ENCODE assay signal across 23 cellular contexts in the genomic region with DNA sequence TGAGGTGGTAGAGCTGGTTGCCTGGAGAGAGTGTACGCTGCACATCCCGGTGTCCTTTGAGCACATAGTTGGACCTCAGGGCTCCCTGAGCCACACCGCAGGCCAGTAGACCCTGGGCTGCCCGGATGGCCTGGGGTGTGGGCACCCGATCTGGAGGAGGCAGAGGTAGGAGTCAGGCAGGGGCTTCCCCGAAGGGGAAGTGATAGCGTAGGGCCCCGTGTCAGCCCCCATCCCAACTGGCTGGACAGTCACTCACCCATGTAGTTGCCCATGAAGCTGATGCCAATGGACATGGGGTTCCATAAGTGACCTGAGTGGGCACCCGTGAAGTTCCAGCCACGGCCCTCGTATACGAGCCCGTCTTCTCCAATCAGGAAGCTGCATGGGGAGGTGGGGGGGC. TPM values are rescaled to one million over a fixed set of nuclear protein-coding genes. Genes with fewer than 3 reads are reported as not detected.
"Had no signal": no experiment of that assay in that cellular context is flagged by ENCODE, and none has a peak within 500 bp of the region (broad histone marks: within the 10 kb centered on the region; RNA-seq: fewer than 3 reads in every experiment).

No MANE protein-coding gene starts in this region.

- H3K9me3 ChIP-seq: ascending aorta, body of pancreas had no signal

- H3K9me3 Mint-ChIP-seq: activated naive CD4-positive, alpha-beta T cell treated with anti-CD3 and anti-CD28 coated beads, Interleukin-2, amount 50 U/mL, for 72 hours; activated naive CD8-positive, alpha-beta T cell treated with anti-CD3 and anti-CD28 coated beads, Interleukin-2, amount 50 U/mL, for 24 hours; T-helper 1 cell treated with Interleukin-12 subunit alpha and Interleukin-12 subunit beta and Interleukin-4 antibody, amounts not matched to agents 30 μg/mL and 1 μg/mL, for 36 hours had no signal

- DNase-seq: activated CD4-positive, alpha-beta T cell treated with anti-CD3 and anti-CD28 coated beads for 4 hours; activated CD8-positive, alpha-beta memory T cell treated with anti-CD3 and anti-CD28 coated beads, Interleukin-2, amount 50 U/mL, for 48 hours; activated CD8-positive, alpha-beta T cell treated with anti-CD3 and anti-CD28 coated beads, Interleukin-2, amount 10 ng/mL, durations not matched to agents 7 days and 5 days; activated naive CD4-positive, alpha-beta T cell treated with Interleukin-2 at 50 U/mL for 16 hours; activated naive CD8-positive, alpha-beta T cell treated with anti-CD3 and anti-CD28 coated beads, Interleukin-2, amount 50 U/mL, for 24 hours; activated T-cell treated with anti-CD3 and anti-CD28 coated beads, Interleukin-2, amount 50 U/mL, for 1 hour; amniotic stem cell; body of pancreas; central memory CD4-positive, alpha-beta T cell; NCI-H1105 treated with DMSO at 0.1 percent for 48 hours; NCI-H1436 treated with DMSO at 0.1 percent for 48 hours; NCI-H187; NCI-H2081; NCI-H510A treated with DMSO at 0.1 percent for 48 hours; NCI-H69; SHP77 treated with DMSO at 0.1 percent for 48 hours had no signal

- H3K4me3 Mint-ChIP-seq: activated CD8-positive, alpha-beta T cell treated with anti-CD3 and anti-CD28 coated beads, Interleukin-2, amount 10 ng/mL, durations not matched to agents 7 days and 5 days; activated naive CD8-positive, alpha-beta T cell treated with anti-CD3 and anti-CD28 coated beads, Interleukin-2, amount 50 U/mL, for 24 hours; T-helper 1 cell treated with Interleukin-12 subunit alpha and Interleukin-12 subunit beta and Interleukin-4 antibody, amounts not matched to agents 30 μg/mL and 1 μg/mL, for 36 hours had no signal

- FAIRE-seq: bronchial epithelial cell had no signal

- H3K27ac ChIP-seq: ascending aorta, body of pancreas had no signal

- H3K36me3 ChIP-seq: ascending aorta had no signal

- ATAC-seq: activated CD4-positive, CD25-positive, alpha-beta regulatory T cell treated with anti-CD3 and anti-CD28 coated beads, Interleukin-2, amount 50 U/mL, for 24 hours; activated CD8-positive, alpha-beta T cell treated with anti-CD3 and anti-CD28 coated beads, Interleukin-2, amount 10 ng/mL, durations not matched to agents 7 days and 5 days; activated naive CD4-positive, alpha-beta T cell treated with anti-CD3 and anti-CD28 coated beads, Interleukin-2, amount 50 U/mL, for 72 hours; activated naive CD8-positive, alpha-beta T cell treated with anti-CD3 and anti-CD28 coated beads, Interleukin-2, amount 50 U/mL, for 24 hours; body of pancreas had no signal

- H3K27ac Mint-ChIP-seq: activated CD8-positive, alpha-beta T cell treated with anti-CD3 and anti-CD28 coated beads, Interleukin-2, amount 10 ng/mL, durations not matched to agents 7 days and 5 days; activated naive CD4-positive, alpha-beta T cell treated with anti-CD3 and anti-CD28 coated beads, Interleukin-2, amount 50 U/mL, for 72 hours; activated naive CD8-positive, alpha-beta T cell treated with anti-CD3 and anti-CD28 coated beads, Interleukin-2, amount 50 U/mL, for 24 hours; T-helper 1 cell treated with Interleukin-12 subunit alpha and Interleukin-12 subunit beta and Interleukin-4 antibody, amounts not matched to agents 30 μg/mL and 1 μg/mL, for 36 hours had no signal

- H3K4me3 ChIP-seq: ascending aorta, body of pancreas had no signal

RNA-seq across cellular contexts. Expression of gene PGLYRP1, which starts 3.6 kb away (rescaled TPM):
- total RNA-seq: activated CD8-positive, alpha-beta T cell treated with anti-CD3 and anti-CD28 coated beads, Interleukin-2, amount 10 ng/mL, durations not matched to agents 7 days and 5 days; activated naive CD4-positive, alpha-beta T cell treated with anti-CD3 and anti-CD28 coated beads, Interleukin-2, amount 50 U/mL, for 72 hours; ascending aorta; body of pancreas; bronchial epithelial cell; chondrocyte; SK-MEL-5 had no signal

RNA-seq across cellular contexts. Expression of gene IGFL4, which starts 21.5 kb away (rescaled TPM):
- total RNA-seq: activated CD8-positive, alpha-beta T cell treated with anti-CD3 and anti-CD28 coated beads, Interleukin-2, amount 10 ng/mL, durations not matched to agents 7 days and 5 days; activated naive CD4-positive, alpha-beta T cell treated with anti-CD3 and anti-CD28 coated beads, Interleukin-2, amount 50 U/mL, for 72 hours; ascending aorta; body of pancreas; bronchial epithelial cell; chondrocyte had no signal

RNA-seq across cellular contexts. Expression of gene NOVA2, which starts 45.6 kb away (rescaled TPM):
- total RNA-seq: activated CD8-positive, alpha-beta T cell treated with anti-CD3 and anti-CD28 coated beads, Interleukin-2, amount 10 ng/mL, durations not matched to agents 7 days and 5 days; bronchial epithelial cell had no signal
